Comparison of ENCODE assay signal across 8 cellular contexts in genomic region chr6:43143235-43144124, GRCh38. TPM values are rescaled to one million over a fixed set of nuclear protein-coding genes. Genes with fewer than 3 reads are reported as not detected.
DNase-seq lines count a peak whose midpoint lies in the region; ATAC-seq and TF ChIP-seq lines count a peak whose summit lies in the region.

No MANE protein-coding gene starts in this region.

- no peak overlapping the region for H3K9ac ChIP-seq in SU-DHL-6 (ENCODE audit: low read length)

- no peak for DNase-seq in CD14-positive monocyte (ENCODE audit: low spot score)
- peak; percentile 85 for DNase-seq in NCI-H1048 (lab: John Stamatoyannopoulos, UW)
- DNase-seq in activated naive CD8-positive, alpha-beta T cell treated with anti-CD3 and anti-CD28 coated beads, Interleukin-2, amount 50 U/mL, for 24 hours = peak; percentile 85
- peak; percentile 87 to 95 (median 90) for DNase-seq in heart left ventricle
- peak; percentile 88 for DNase-seq in progenitor cell of endocrine pancreas (ENCODE audit: low spot score, unreplicated experiment)
- DNase-seq in upper lobe of left lung = peak; percentile 84 to 96

- H3K4me1 ChIP-seq in heart left ventricle (peaks cover 0 to 17% (median 11%) of the 10 kb centered on the region in 12 donors), upper lobe of left lung (peaks cover 7 to 10% (median 8%) of the 10 kb centered on the region in 4 donors)

- H3K36me3 ChIP-seq in SU-DHL-6 (ENCODE audit: low read length) (no peaks in the 10 kb centered on the region), heart left ventricle (no peaks in the 10 kb centered on the region), upper lobe of left lung (peaks cover 0 to 17% (median 6%) of the 10 kb centered on the region in 4 donors)

- TF ChIP-seq CTCF in CD14-positive monocyte (IDR thresholded peaks at IDR 0.05) = peak; percentile 86
- peak; percentile 99 for TF ChIP-seq CTCF in SU-DHL-6 (IDR thresholded peaks at IDR 0.05; ENCODE audit: insufficient read depth, low read length, poor library complexity, severe bottlenecking)
- peak; percentile 86 to 98 (median 94) for TF ChIP-seq CTCF in heart left ventricle (IDR thresholded peaks at IDR 0.05)
- peak; percentile 97 for TF ChIP-seq CTCF in progenitor cell of endocrine pancreas (IDR thresholded peaks at IDR 0.05; ENCODE audit: unreplicated experiment)
- TF ChIP-seq CTCF in upper lobe of left lung (IDR thresholded peaks at IDR 0.05) = peak; percentile 82 to 97 (median 95)

- intact Hi-C loops in CD14-positive monocyte (cut with micrococcal nuclease) = loop anchor here (2.0 to 5.0 kb wide), 3 partner anchors 136 to 243 kb away; no protein-coding TSS in a partner anchor
- intact Hi-C loops in heart left ventricle (cut with DNase I) = loop anchor here (1.0 to 5.0 kb wide), 11 partner anchors 23 to 243 kb away; partner anchors contain the start of genes KLHDC3 (in 2 of the 10), MEA1 (in 2 of the 10) and PTK7 (in 1 of the 10)

- H3K36me3 Mint-ChIP-seq in CD14-positive monocyte = no peaks in the 10 kb centered on the region
- no peaks in the 10 kb centered on the region for H3K36me3 Mint-ChIP-seq in activated naive CD8-positive, alpha-beta T cell treated with anti-CD3 and anti-CD28 coated beads, Interleukin-2, amount 50 U/mL, for 24 hours (ENCODE audit: low read depth)
- peaks cover 3% of the 10 kb centered on the region for H3K36me3 Mint-ChIP-seq in progenitor cell of endocrine pancreas (ENCODE audit: insufficient read depth)

- H3K4me3 Mint-ChIP-seq in CD14-positive monocyte = peak overlapping the region in 1 of 2 donors; percentile 51
- H3K4me3 Mint-ChIP-seq in activated naive CD8-positive, alpha-beta T cell treated with anti-CD3 and anti-CD28 coated beads, Interleukin-2, amount 50 U/mL, for 24 hours = peak overlapping the region; percentile 42
- no peak overlapping the region for H3K4me3 Mint-ChIP-seq in progenitor cell of endocrine pancreas (ENCODE audit: low read depth)

- peaks cover 7% of the 10 kb centered on the region for H3K4me1 Mint-ChIP-seq in CD14-positive monocyte
- peaks cover 19% of the 10 kb centered on the region for H3K4me1 Mint-ChIP-seq in activated naive CD8-positive, alpha-beta T cell treated with anti-CD3 and anti-CD28 coated beads, Interleukin-2, amount 50 U/mL, for 24 hours
- peaks cover 5% of the 10 kb centered on the region for H3K4me1 Mint-ChIP-seq in progenitor cell of endocrine pancreas (ENCODE audit: low read depth)

- H3K9me3 ChIP-seq in SU-DHL-6 (ENCODE audit: insufficient read depth, low read length) = no peaks in the 10 kb centered on the region
- no peaks in the 10 kb centered on the region for H3K9me3 ChIP-seq in heart left ventricle
- H3K9me3 ChIP-seq in upper lobe of left lung = no peaks in the 10 kb centered on the region

- no peaks in the 10 kb centered on the region for H4K20me1 ChIP-seq in SU-DHL-6 (ENCODE audit: low read depth, low read length)

- no peak for TF ChIP-seq EP300 in upper lobe of left lung (IDR thresholded peaks at IDR 0.05)

- TF ChIP-seq POLR2A in heart left ventricle (IDR thresholded peaks at IDR 0.05) (no peak), upper lobe of left lung (IDR thresholded peaks at IDR 0.05) (no peak)

- H3K9me2 ChIP-seq in SU-DHL-6 (replicated peaks; ENCODE audit: insufficient read depth, low read length) = no peaks in the 10 kb centered on the region

- no peaks in the 10 kb centered on the region for H3F3A ChIP-seq in SU-DHL-6 (ENCODE audit: insufficient read depth)

- peak; percentile 58 for ATAC-seq in GM21526 (IDR thresholded peaks at IDR 0.05; ENCODE audit: low FRiP score, unreplicated experiment)
- ATAC-seq in activated naive CD8-positive, alpha-beta T cell treated with anti-CD3 and anti-CD28 coated beads, Interleukin-2, amount 50 U/mL, for 24 hours = peak; percentile 92
- peak; percentile 84 to 97 (median 96) for ATAC-seq in heart left ventricle
- ATAC-seq in upper lobe of left lung (ENCODE audit: low FRiP score in 2 of 2) = peak; percentile 94 to 97

- peaks cover 0 to 6% (median 0%) of the 10 kb centered on the region in 3 donors for H3K27me3 Mint-ChIP-seq in CD14-positive monocyte (ENCODE audit: low read depth in 3 of 3)
- no peaks in the 10 kb centered on the region for H3K27me3 Mint-ChIP-seq in activated naive CD8-positive, alpha-beta T cell treated with anti-CD3 and anti-CD28 coated beads, Interleukin-2, amount 50 U/mL, for 24 hours
- no peaks in the 10 kb centered on the region for H3K27me3 Mint-ChIP-seq in progenitor cell of endocrine pancreas

- no peak overlapping the region for H3K4me2 ChIP-seq in SU-DHL-6 (ENCODE audit: low read depth, low read length, poor library complexity, severe bottlenecking)

- H3K27me3 ChIP-seq in SU-DHL-6 (ENCODE audit: low read length) (no peaks in the 10 kb centered on the region), heart left ventricle (no peaks in the 10 kb centered on the region), upper lobe of left lung (no peaks in the 10 kb centered on the region)

- peak overlapping the region in 1 of 7 donors; percentile 66 for H3K27ac Mint-ChIP-seq in CD14-positive monocyte
- peak overlapping the region; percentile 85 for H3K27ac Mint-ChIP-seq in activated naive CD8-positive, alpha-beta T cell treated with anti-CD3 and anti-CD28 coated beads, Interleukin-2, amount 50 U/mL, for 24 hours
- H3K27ac Mint-ChIP-seq in progenitor cell of endocrine pancreas = peak overlapping the region; percentile 90

- no peak overlapping the region for H3K27ac ChIP-seq in SU-DHL-6 (ENCODE audit: low read depth, low read length)
- peak overlapping the region in 8 of 12 donors; percentile 2 to 70 (median 34) for H3K27ac ChIP-seq in heart left ventricle
- H3K27ac ChIP-seq in upper lobe of left lung = peak overlapping the region in 2 of 4 donors; percentile 18 to 46

- no peaks in the 10 kb centered on the region for H3K79me2 ChIP-seq in SU-DHL-6 (ENCODE audit: insufficient read depth, low read length)

- no peaks in the 10 kb centered on the region for H3K9me3 Mint-ChIP-seq in CD14-positive monocyte
- H3K9me3 Mint-ChIP-seq in activated naive CD8-positive, alpha-beta T cell treated with anti-CD3 and anti-CD28 coated beads, Interleukin-2, amount 50 U/mL, for 24 hours = no peaks in the 10 kb centered on the region
- no peaks in the 10 kb centered on the region for H3K9me3 Mint-ChIP-seq in progenitor cell of endocrine pancreas (ENCODE audit: low read depth)

- WGBS in heart left ventricle, 4 donors = 7 to 12% (median 8%) methylated on average over 23 to 25 of the region's 25 CpGs
- WGBS in upper lobe of left lung, 2 donors = 19 to 22% methylated on average over 19 to 24 of the region's 25 CpGs

- H2AFZ ChIP-seq in SU-DHL-6 (ENCODE audit: low read depth, low read length, severe bottlenecking) = peak overlapping the region; percentile 37

- H3K4me3 ChIP-seq in SU-DHL-6 (ENCODE audit: insufficient read depth, low read length, poor library complexity, severe bottlenecking) (no peak overlapping the region), heart left ventricle (peak overlapping the region in 2 of 12 donors; percentile 12 to 32), upper lobe of left lung (peak overlapping the region in 1 of 4 donors; percentile 6)

RNA-seq across cellular contexts. Expression of gene SRF, which starts 27.6 kb away (rescaled TPM):
- 1 to 10 TPM; 3.6 to 3.8 TPM for polyA plus RNA-seq in CD14-positive monocyte
- total RNA-seq in heart left ventricle = 10 to 100 TPM; 49.8 to 94.4 (median 73.3) TPM
- 10 to 100 TPM; 43.5 to 90.6 TPM for polyA plus RNA-seq in heart left ventricle
- total RNA-seq in progenitor cell of endocrine pancreas = 29.1 and 30.3 TPM in 2 replicates
- 10 to 100 TPM; 25.1 to 40.6 (median 30.8) TPM for total RNA-seq in upper lobe of left lung

RNA-seq across cellular contexts. Expression of gene CUL9, which starts 38.5 kb away (rescaled TPM):
- polyA plus RNA-seq in CD14-positive monocyte (1 to 10 TPM; 2.9 to 3.8 TPM), heart left ventricle (10 to 100 TPM in 1 of 2 donors, 1 to 10 TPM in 1; 7.5 to 17.0 TPM)
- total RNA-seq in heart left ventricle (10 to 100 TPM in 8 of 9 donors, 1 to 10 TPM in 1; 6.5 to 22.3 (median 12.5) TPM), progenitor cell of endocrine pancreas (57.0 and 61.1 TPM in 2 replicates), upper lobe of left lung (100 to 1,000 TPM in 1 of 6 donors, 10 to 100 TPM in 5; 26.9 to 105 (median 47.5) TPM)
